ENCODE assay signal across 27 cellular contexts in the genomic region with DNA sequence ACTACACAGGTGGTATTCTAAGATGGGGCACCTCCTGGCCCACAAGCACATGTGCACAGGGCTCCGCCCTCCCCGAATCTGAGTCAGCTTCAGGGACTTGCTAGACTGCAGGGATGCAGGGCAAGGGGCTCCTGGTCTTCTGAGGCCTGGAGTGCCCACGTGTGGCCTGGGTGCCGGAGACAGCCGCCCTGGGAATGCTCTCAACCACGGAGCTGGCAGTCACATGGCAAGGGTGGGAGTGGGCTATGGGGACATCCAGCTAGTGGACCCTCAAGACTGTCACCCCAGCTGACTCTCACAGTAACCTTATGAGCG. TPM values are rescaled to one million over a fixed set of nuclear protein-coding genes. Genes with fewer than 3 reads are reported as not detected.
DNase-seq lines count a peak whose midpoint lies in the region; ATAC-seq, FAIRE-seq and TF ChIP-seq lines count a peak whose summit lies in the region.
"Had no signal": no experiment of that assay in that cellular context is flagged by ENCODE, and none has a peak within 500 bp of the region (broad histone marks: within the 10 kb centered on the region; RNA-seq: fewer than 3 reads in every experiment).

No MANE protein-coding gene starts in this region.

- H3K4me1 ChIP-seq in right atrium auricular region (no peaks in the 10 kb centered on the region), osteoblast (ENCODE audit: insufficient read depth, low read length) (no peaks in the 10 kb centered on the region)
- H3K4me1 ChIP-seq: Caco-2 had no signal

- H3K4me3 ChIP-seq in right atrium auricular region (no peak overlapping the region), osteoblast (ENCODE audit: insufficient read depth, low read length) (no peak overlapping the region)
- H3K4me3 ChIP-seq: GM12878, SK-N-MC had no signal

- no peak overlapping the region for H3K4me3 Mint-ChIP-seq in chondrocyte (ENCODE audit: unreplicated experiment)
- H3K4me3 Mint-ChIP-seq: CD8-positive, alpha-beta T cell had no signal

- no peak overlapping the region for H3K4me2 ChIP-seq in osteoblast (ENCODE audit: insufficient read depth, low read length)

- no peaks in the 10 kb centered on the region for H3K27me3 ChIP-seq in right atrium auricular region
- H3K27me3 ChIP-seq in osteoblast (ENCODE audit: insufficient read depth, low read length) = peaks cover 19% of the 10 kb centered on the region

- TF ChIP-seq POLR2A in GM12892 (IDR thresholded peaks at IDR 0.05; ENCODE audit: low read depth, low read length) = no peak

- no peak for FAIRE-seq in GM12892 (lab: Jason Lieb, UNC)
- FAIRE-seq: GM12878 had no signal

- DNase-seq in left cardiac atrium (peak; percentile 2), right atrium auricular region (ENCODE audit: low spot score) (no peak), chondrocyte (ENCODE audit: low spot score) (peak; percentile 71), osteoblast (ENCODE audit: insufficient read length, low spot score, missing footprints) (peak; percentile 54), GM12892 (ENCODE audit: insufficient read length) (no peak)
- DNase-seq: C1 segment of cervical spinal cord; CD8-positive, alpha-beta T cell; DMS79; EL; GDM1; GOT3; HCEC 1CT; NCI-H1092; NCI-H1417 treated with DMSO at 0.1 percent for 48 hours; NCI-H1694 treated with DMSO at 0.1 percent for 48 hours; NCI-H2081; NCI-H226; NCI-H510A; NCI-H69; SIG-M5 had no signal

- H3K9me3 Mint-ChIP-seq in chondrocyte (ENCODE audit: low read depth) = peaks cover 14% of the 10 kb centered on the region
- H3K9me3 Mint-ChIP-seq: CD8-positive, alpha-beta T cell had no signal

- peaks cover 47% of the 10 kb centered on the region for H3K27me3 Mint-ChIP-seq in chondrocyte (ENCODE audit: low read depth)

- no peaks in the 10 kb centered on the region for H3K79me2 ChIP-seq in osteoblast (ENCODE audit: insufficient read depth, low read length)

- peaks cover 8% of the 10 kb centered on the region for H3K36me3 Mint-ChIP-seq in chondrocyte (ENCODE audit: low read depth)
- H3K36me3 Mint-ChIP-seq: CD8-positive, alpha-beta T cell had no signal

- H3K36me3 ChIP-seq in right atrium auricular region (no peaks in the 10 kb centered on the region), osteoblast (ENCODE audit: insufficient read depth, low read length) (no peaks in the 10 kb centered on the region)

- no peaks in the 10 kb centered on the region for H3K4me1 Mint-ChIP-seq in chondrocyte (ENCODE audit: low read depth)

- H2AFZ ChIP-seq in osteoblast (ENCODE audit: low read length) = no peak overlapping the region

- no peak for ATAC-seq in left cardiac atrium
- ATAC-seq in GM18517 (IDR thresholded peaks at IDR 0.05; ENCODE audit: unreplicated experiment) = no peak
- ATAC-seq in HG03135 (IDR thresholded peaks at IDR 0.05; ENCODE audit: unreplicated experiment) = no peak
- ATAC-seq: CD8-positive, alpha-beta T cell; GM12878 had no signal

- no peak for TF ChIP-seq CTCF in right atrium auricular region (IDR thresholded peaks at IDR 0.05)
- no peak for TF ChIP-seq CTCF in chondrocyte (IDR thresholded peaks at IDR 0.05)
- no peak for TF ChIP-seq CTCF in osteoblast (IDR thresholded peaks at IDR 0.05; ENCODE audit: extremely low read depth, low read depth, low read length)

- H3K27ac ChIP-seq in right atrium auricular region (no peak overlapping the region), osteoblast (ENCODE audit: low read depth, low read length) (no peak overlapping the region)
- H3K27ac ChIP-seq: HL-60, RWPE1, SK-N-MC had no signal

- no peaks in the 10 kb centered on the region for H4K20me1 ChIP-seq in osteoblast (ENCODE audit: insufficient read depth, low read length)

- H3K9me3 ChIP-seq in right atrium auricular region (no peaks in the 10 kb centered on the region), osteoblast (ENCODE audit: low read depth, low read length) (no peaks in the 10 kb centered on the region)

- intact Hi-C loops in left cardiac atrium (cut with DNase I) = no loop called here

- H3K27ac Mint-ChIP-seq in chondrocyte (ENCODE audit: unreplicated experiment) = no peak overlapping the region
- H3K27ac Mint-ChIP-seq: CD8-positive, alpha-beta T cell had no signal

RNA-seq across cellular contexts. Expression of gene CFAP46, which starts 42.7 kb away (rescaled TPM):
- total RNA-seq in left cardiac atrium (1 to 10 TPM; 1.2 to 1.7 TPM), right atrium auricular region (1 to 10 TPM in 1 of 2 donors, under 1 TPM in 1; 0.35 to 1.5 TPM), chondrocyte (0.49 to 0.92 TPM (median 0.89 TPM) in 3 replicates), osteoblast (under 0.01 and 0.29 TPM in 2 replicates)
- polyA plus RNA-seq in GM12892 (2012; ENCODE audit: missing spikeins) = not detected
- total RNA-seq: Caco-2; CD8-positive, alpha-beta T cell; GM12878 had no signal

Comparison
In these comparisons a context has a peak if more than half of its experiments do, and no peak if none do; other contexts are left out.
1. DNase-seq: peak in left cardiac atrium (single experiment), chondrocyte (single experiment) and osteoblast (single experiment); none in right atrium auricular region (single experiment) and GM12892 (single experiment).